Comparison of ENCODE assay signal across 9 cellular contexts in the genomic region with DNA sequence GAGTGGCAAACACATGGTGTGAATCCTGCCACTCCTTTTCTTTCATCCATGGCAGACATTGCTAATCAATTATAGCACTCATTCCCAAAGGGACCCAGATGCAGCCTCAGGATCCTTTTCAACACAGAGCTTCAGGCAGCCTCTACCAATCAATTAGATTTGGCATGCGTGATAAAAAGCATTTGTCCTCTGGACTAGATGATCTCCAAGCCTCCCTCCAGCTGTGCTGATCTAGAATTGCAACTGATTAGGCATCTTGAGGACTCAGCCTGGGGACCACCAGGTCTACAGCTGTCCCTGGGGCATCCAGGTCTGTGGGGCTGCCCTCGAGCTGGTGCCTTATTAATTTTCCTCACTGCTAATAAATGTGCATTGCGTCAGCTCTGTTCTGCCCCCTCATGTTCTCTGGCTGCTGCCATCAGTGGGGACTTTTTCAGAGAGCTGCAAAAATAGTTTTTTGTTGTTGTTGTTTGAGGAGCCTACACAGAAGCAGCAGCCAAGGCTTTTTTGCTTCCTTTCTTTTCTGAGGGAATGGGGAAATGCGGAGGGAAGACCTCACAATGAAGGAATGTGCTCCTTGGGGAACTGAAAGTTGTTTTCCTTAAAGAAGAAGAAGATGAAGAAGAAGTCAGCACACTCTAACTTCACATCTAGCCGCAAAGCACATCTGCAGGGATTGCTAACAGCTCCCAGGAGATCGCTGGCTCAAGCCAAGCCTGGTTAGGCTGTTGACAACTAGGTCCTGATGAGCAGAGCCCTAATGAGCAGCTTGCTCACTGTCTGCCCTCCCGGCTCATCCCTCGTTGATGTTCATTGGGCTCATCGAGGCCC. TPM values are rescaled to one million over a fixed set of nuclear protein-coding genes. Genes with fewer than 3 reads are reported as not detected.
DNase-seq lines count a peak whose midpoint lies in the region; ATAC-seq and TF ChIP-seq lines count a peak whose summit lies in the region.
"Had no signal": no experiment of that assay in that cellular context is flagged by ENCODE, and none has a peak within 500 bp of the region (broad histone marks: within the 10 kb centered on the region; RNA-seq: fewer than 3 reads in every experiment).

No MANE protein-coding gene starts in this region.

- H3K79me2 ChIP-seq in mammary epithelial cell (ENCODE audit: insufficient read depth, low read length), result no peaks in the 10 kb centered on the region

- ATAC-seq in HG02759 (IDR thresholded peaks at IDR 0.05; ENCODE audit: unreplicated experiment) (no peak), GM19328 (IDR thresholded peaks at IDR 0.05; ENCODE audit: unreplicated experiment) (no peak), GM18909 (IDR thresholded peaks at IDR 0.05; ENCODE audit: poor library complexity, unreplicated experiment) (no peak)
- ATAC-seq: activated CD4-positive, alpha-beta T cell treated with anti-CD3 and anti-CD28 coated beads for 36 hours had no signal

- H2AFZ ChIP-seq in mammary epithelial cell (ENCODE audit: low read depth, low read length), result no peak overlapping the region

- dilution Hi-C loops in mammary epithelial cell (cut with HindIII; ENCODE audit: low sequenced_read_pairs), result loop anchor here (5.0 kb wide), 2 partner anchors 32 to 57 kb away; no protein-coding TSS in a partner anchor

- H3K36me3 ChIP-seq in breast epithelium, result no peaks in the 10 kb centered on the region
- H3K36me3 ChIP-seq in mammary epithelial cell (ENCODE audit: insufficient read depth, low read length), result no peaks in the 10 kb centered on the region

- peaks cover 4% of the 10 kb centered on the region for H3K36me3 Mint-ChIP-seq in nephron progenitor cell (ENCODE audit: low read depth)

- BruUV-seq in mammary epithelial cell (replicated peaks; lab: Mats Ljungman, UMichigan), result no TSS peak

- H3K27me3 Mint-ChIP-seq in nephron progenitor cell (ENCODE audit: low read depth, poor library complexity), result peaks cover 27% of the 10 kb centered on the region

- WGBS in mammary epithelial cell (ENCODE audit: low coverage, missing lambda C conversion rate), result 53% methylated on average over 9 of the region's 9 CpGs

- no peaks in the 10 kb centered on the region for H3K27me3 ChIP-seq in breast epithelium
- peaks cover 13% of the 10 kb centered on the region for H3K27me3 ChIP-seq in mammary epithelial cell (ENCODE audit: insufficient read depth, low read length)

- H3K27ac Mint-ChIP-seq in nephron progenitor cell, result peak overlapping the region; percentile 70
- H3K27ac Mint-ChIP-seq: activated CD4-positive, alpha-beta T cell treated with anti-CD3 and anti-CD28 coated beads for 36 hours had no signal

- H3K4me3 Mint-ChIP-seq in nephron progenitor cell, result peak overlapping the region; percentile 33
- H3K4me3 Mint-ChIP-seq: activated CD4-positive, alpha-beta T cell treated with anti-CD3 and anti-CD28 coated beads for 36 hours had no signal

- CTCF ChIA-PET in mammary epithelial cell (lab: Charles Lee; ENCODE audit: low non-redundant PET), result no interaction called here

- no peaks in the 10 kb centered on the region for H3K9me3 ChIP-seq in breast epithelium
- H3K9me3 ChIP-seq in mammary epithelial cell (replicated peaks; ENCODE audit: insufficient read depth, low read length), result no peaks in the 10 kb centered on the region

- H3K9ac ChIP-seq in mammary epithelial cell (ENCODE audit: insufficient read depth, low read length), result no peak overlapping the region

- H3K4me3 ChIP-seq in breast epithelium (peak overlapping the region in 2 of 3 donors; percentile 5 to 12), mammary epithelial cell (replicated peaks in 1 of 3; ENCODE audit: insufficient read depth in 1 of 3, low read depth in 2 of 3, low read length in 3 of 3) (no peak overlapping the region), fibroblast of mammary gland (ENCODE audit: control insufficient read depth, low read depth, low read length) (no peak overlapping the region)

- H3K4me2 ChIP-seq in mammary epithelial cell (ENCODE audit: insufficient read depth, low read depth, low read length), result no peak overlapping the region

- DNase-seq in breast epithelium (ENCODE audit: low spot score in 2 of 2) (peak in 1 of 2 donors; percentile 62), mammary epithelial cell (no peak), fibroblast of mammary gland (ENCODE audit: low read depth) (peak; percentile 100), nephron progenitor cell (no peak)
- DNase-seq in stimulated activated CD4-positive, alpha-beta T cell treated with anti-CD3 and anti-CD28 coated beads, Interleukin-4, amount 100 ng/mL, for 4 hours, result no peak
- DNase-seq: activated CD4-positive, alpha-beta T cell treated with anti-CD3 and anti-CD28 coated beads for 36 hours had no signal

- no peak for TF ChIP-seq POLR2A in breast epithelium (IDR thresholded peaks at IDR 0.05)

- peaks cover 18 to 38% of the 10 kb centered on the region in 2 donors for H3K4me1 ChIP-seq in breast epithelium
- H3K4me1 ChIP-seq in mammary epithelial cell (ENCODE audit: insufficient read depth, low read length), result peaks cover 22% of the 10 kb centered on the region

- no peaks in the 10 kb centered on the region for H4K20me1 ChIP-seq in mammary epithelial cell (ENCODE audit: insufficient read depth, low read length)

- TF ChIP-seq CTCF in breast epithelium (IDR thresholded peaks at IDR 0.05) (no peak), mammary epithelial cell (conservative IDR thresholded peaks at IDR 0.05 in 1 of 2, IDR thresholded peaks at IDR 0.05 in 1 of 2; ENCODE audit: extremely low read depth in 1 of 2, insufficient read depth in 1 of 2, low read depth in 1 of 2, low read length in 2 of 2) (no peak), fibroblast of mammary gland (conservative IDR thresholded peaks at IDR 0.05; ENCODE audit: control insufficient read depth, insufficient read depth, low read depth, low read length) (no peak), nephron progenitor cell (IDR thresholded peaks at IDR 0.05) (no peak)

- in situ Hi-C loops in mammary epithelial cell (cut with MboI; ENCODE audit: low sequenced_read_pairs in 2 of 2), result loop anchor here in 1 of 2 donors (5.0 kb wide), 1 partner anchor 67 kb away; no protein-coding TSS in a partner anchor

- peaks cover 62% of the 10 kb centered on the region for H3K4me1 Mint-ChIP-seq in nephron progenitor cell
- H3K4me1 Mint-ChIP-seq: activated CD4-positive, alpha-beta T cell treated with anti-CD3 and anti-CD28 coated beads for 36 hours had no signal

- intact Hi-C loops in breast epithelium (cut with DNase I; ENCODE audit: low total_unique reads), result no loop called here
- intact Hi-C loops in mammary epithelial cell (cut with micrococcal nuclease), result no loop called here

- peaks cover 11% of the 10 kb centered on the region for H3K9me3 Mint-ChIP-seq in nephron progenitor cell

- H3K27ac ChIP-seq in breast epithelium (peak overlapping the region; percentile 80 to 97), mammary epithelial cell (ENCODE audit: insufficient read depth, low read depth, low read length) (no peak overlapping the region)

RNA-seq across cellular contexts. Expression of gene ATOH8, which starts 8.8 kb away (rescaled TPM):
- total RNA-seq in breast epithelium, result 100 to 1,000 TPM in 1 of 3 donors, 10 to 100 TPM in 2; 20.8 to 167 (median 46.2) TPM
- not detected for total RNA-seq in mammary epithelial cell
- polyA plus RNA-seq in mammary epithelial cell, result not detected
- not detected for polyA minus RNA-seq in mammary epithelial cell
- total RNA-seq: activated CD4-positive, alpha-beta T cell treated with anti-CD3 and anti-CD28 coated beads for 36 hours had no signal

RNA-seq across cellular contexts. Expression of gene GNLY, which starts 50.8 kb away (rescaled TPM):
- total RNA-seq in breast epithelium, result 1 to 10 TPM; 2.0 to 2.6 (median 2.1) TPM
- not detected for total RNA-seq in mammary epithelial cell
- not detected for polyA plus RNA-seq in mammary epithelial cell
- not detected for polyA minus RNA-seq in mammary epithelial cell

Comparison
In these comparisons a context has a peak if more than half of its experiments do, and no peak if none do; other contexts are left out.
1. H3K4me3 ChIP-seq: peak in breast epithelium (2 of 3); none in mammary epithelial cell (0 of 3) and fibroblast of mammary gland (single experiment).
2. RNA of gene ATOH8, which starts 8.8 kb away (total RNA-seq): 20.8 to 167 TPM in breast epithelium; not detected in mammary epithelial cell; every median in the first group is over 10 times any median in the second.